In the genomic region with DNA sequence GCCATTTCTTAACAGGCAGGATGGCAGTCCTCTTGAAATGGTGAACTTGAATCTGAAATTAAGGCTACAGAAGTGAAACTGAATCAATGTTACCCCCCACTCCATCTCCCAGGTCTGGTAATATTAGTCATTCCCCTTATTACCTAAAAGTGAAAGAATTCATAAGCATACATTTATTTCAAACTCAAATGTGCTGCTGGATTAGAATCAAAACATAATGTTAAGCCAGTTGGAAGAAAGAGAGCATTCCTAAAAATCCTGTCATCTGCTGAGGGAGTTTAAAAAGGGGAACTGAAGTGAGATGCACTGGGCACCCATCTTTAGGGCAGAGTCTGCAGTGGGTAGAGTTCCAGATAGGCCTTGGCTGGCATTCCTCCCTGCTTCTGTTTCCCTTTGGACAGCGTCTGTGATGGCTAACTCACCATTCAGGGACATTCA, we compare ENCODE assay signal across 1 cellular context.
TF ChIP-seq lines count a peak whose summit lies in the region.

No MANE protein-coding gene starts in this region.

TF ChIP-seq in WTC11, 78 proteins besides CTCF, POLR2A, EP300 and RAD21 (continued from another document):
- TF ChIP-seq GTF2I (CRISPR knock-in tag; conservative IDR thresholded peaks at IDR 0.05) (no peak), SMAD4 (CRISPR knock-in tag; IDR thresholded peaks at IDR 0.05) (no peak), ZNF138 (CRISPR knock-in tag; conservative IDR thresholded peaks at IDR 0.05) (no peak), EMX1 (CRISPR knock-in tag; IDR thresholded peaks at IDR 0.05) (no peak), PRRX2 (CRISPR knock-in tag; IDR thresholded peaks at IDR 0.05) (no peak)
- TF ChIP-seq, protein P1, sequence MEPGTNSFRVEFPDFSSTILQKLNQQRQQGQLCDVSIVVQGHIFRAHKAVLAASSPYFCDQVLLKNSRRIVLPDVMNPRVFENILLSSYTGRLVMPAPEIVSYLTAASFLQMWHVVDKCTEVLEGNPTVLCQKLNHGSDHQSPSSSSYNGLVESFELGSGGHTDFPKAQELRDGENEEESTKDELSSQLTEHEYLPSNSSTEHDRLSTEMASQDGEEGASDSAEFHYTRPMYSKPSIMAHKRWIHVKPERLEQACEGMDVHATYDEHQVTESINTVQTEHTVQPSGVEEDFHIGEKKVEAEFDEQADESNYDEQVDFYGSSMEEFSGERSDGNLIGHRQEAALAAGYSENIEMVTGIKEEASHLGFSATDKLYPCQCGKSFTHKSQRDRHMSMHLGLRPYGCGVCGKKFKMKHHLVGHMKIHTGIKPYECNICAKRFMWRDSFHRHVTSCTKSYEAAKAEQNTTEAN (CRISPR knock-in tag; IDR thresholded peaks at IDR 0.05), result no peak
- TF ChIP-seq, protein P2, sequence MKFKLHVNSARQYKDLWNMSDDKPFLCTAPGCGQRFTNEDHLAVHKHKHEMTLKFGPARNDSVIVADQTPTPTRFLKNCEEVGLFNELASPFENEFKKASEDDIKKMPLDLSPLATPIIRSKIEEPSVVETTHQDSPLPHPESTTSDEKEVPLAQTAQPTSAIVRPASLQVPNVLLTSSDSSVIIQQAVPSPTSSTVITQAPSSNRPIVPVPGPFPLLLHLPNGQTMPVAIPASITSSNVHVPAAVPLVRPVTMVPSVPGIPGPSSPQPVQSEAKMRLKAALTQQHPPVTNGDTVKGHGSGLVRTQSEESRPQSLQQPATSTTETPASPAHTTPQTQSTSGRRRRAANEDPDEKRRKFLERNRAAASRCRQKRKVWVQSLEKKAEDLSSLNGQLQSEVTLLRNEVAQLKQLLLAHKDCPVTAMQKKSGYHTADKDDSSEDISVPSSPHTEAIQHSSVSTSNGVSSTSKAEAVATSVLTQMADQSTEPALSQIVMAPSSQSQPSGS (CRISPR knock-in tag; IDR thresholded peaks at IDR 0.05; ENCODE audit: borderline replicate concordance, low read depth), result no peak
TF ChIP-seq in WTC11: peak in this region for 0.
